Comparison of ENCODE assay signal across 28 cellular contexts in genomic region chr1:76591963-76592362, GRCh38.
"Had no signal": no experiment of that assay in that cellular context is flagged by ENCODE, and none has a peak within 500 bp of the region (broad histone marks: within the 10 kb centered on the region; RNA-seq: fewer than 3 reads in every experiment).

No MANE protein-coding gene starts in this region.

- H3K4me1 Mint-ChIP-seq: naive B cell had no signal

- H3K27me3 ChIP-seq: colonic mucosa, esophagus squamous epithelium, gastrocnemius medialis, heart right ventricle, left lung had no signal

- H3K4me3 ChIP-seq: colonic mucosa, esophagus squamous epithelium, gastrocnemius medialis, heart right ventricle, left lung, lower lobe of right lung, mucosa of descending colon had no signal

- H3K4me3 Mint-ChIP-seq: dendritic cell treated with granulocyte-macrophage colony-stimulating factor and Interleukin-4, amounts not matched to agents 40 ng/mL and 50 ng/mL, for 4 days; effector memory CD8-positive, alpha-beta T cell; endodermal cell; mesothelial cell of epicardium had no signal

- H3K27me3 Mint-ChIP-seq: dendritic cell treated with granulocyte-macrophage colony-stimulating factor and Interleukin-4, amounts not matched to agents 40 ng/mL and 50 ng/mL, for 4 days; effector memory CD8-positive, alpha-beta T cell; naive B cell had no signal

- H3K27ac ChIP-seq: colonic mucosa, epithelial cell of prostate, esophagus squamous epithelium, gastrocnemius medialis, heart right ventricle, left lung had no signal

- H3K27ac Mint-ChIP-seq: dendritic cell treated with granulocyte-macrophage colony-stimulating factor and Interleukin-4, amounts not matched to agents 40 ng/mL and 50 ng/mL, for 4 days; effector memory CD8-positive, alpha-beta T cell; mesothelial cell of epicardium; naive B cell had no signal

- H3K4me1 ChIP-seq: colonic mucosa, esophagus squamous epithelium, gastrocnemius medialis, heart right ventricle, left lung, lower lobe of right lung had no signal

- H3K9me3 ChIP-seq: colonic mucosa, esophagus squamous epithelium, gastrocnemius medialis, left lung, lower lobe of right lung, mucosa of descending colon had no signal

- H3K9me3 Mint-ChIP-seq: dendritic cell treated with granulocyte-macrophage colony-stimulating factor and Interleukin-4, amounts not matched to agents 40 ng/mL and 50 ng/mL, for 4 days; effector memory CD8-positive, alpha-beta T cell had no signal

- H3K36me3 ChIP-seq: colonic mucosa, esophagus squamous epithelium, gastrocnemius medialis, heart right ventricle, left lung, lower lobe of right lung had no signal

- FAIRE-seq: endometrium, islet of Langerhans, keratinocyte had no signal

- ATAC-seq: effector memory CD8-positive, alpha-beta T cell; esophagus mucosa; gastrocnemius medialis; heart right ventricle; left cardiac atrium; left lung; left ventricle myocardium superior; lower lobe of right lung; mucosa of descending colon had no signal

- DNase-seq: colonic mucosa; cortex of kidney; effector CD8-positive, alpha-beta T cell; effector memory CD8-positive, alpha-beta T cell; endodermal cell; erythroblast; esophagus squamous epithelium; foreskin fibroblast; foreskin melanocyte; gastrocnemius medialis; glutamatergic neuron; head of caudate nucleus; heart right ventricle; hippocampal formation; left cardiac atrium; left lung; left ventricle myocardium superior; lower lobe of right lung; mesenchymal stem cell; mucosa of descending colon; naive B cell had no signal
